Comparison of ENCODE assay signal across 20 cellular contexts in genomic region chr18:47249602-47250001, GRCh38. TPM values are rescaled to one million over a fixed set of nuclear protein-coding genes. Genes with fewer than 3 reads are reported as not detected.
A peak's percentile ranks its signal among the peaks of the same experiment; 100 is the strongest.
DNase-seq lines count a peak whose midpoint lies in the region; ATAC-seq and TF ChIP-seq lines count a peak whose summit lies in the region.
"Had no signal": no experiment of that assay in that cellular context is flagged by ENCODE, and none has a peak within 500 bp of the region (broad histone marks: within the 10 kb centered on the region; RNA-seq: fewer than 3 reads in every experiment).

No MANE protein-coding gene starts in this region.

- H3K9me3 ChIP-seq in vagina, result no peaks in the 10 kb centered on the region

- H3K36me3 ChIP-seq in vagina, result no peaks in the 10 kb centered on the region
- H3K36me3 ChIP-seq: BLaER1 treated with 17β-estradiol and CSF1 and Interleukin-3, amounts not matched to agents 10 nM and 100 nM had no signal

- TF ChIP-seq POLR2A in vagina (IDR thresholded peaks at IDR 0.05), result no peak

- no peak for TF ChIP-seq CTCF in vagina (IDR thresholded peaks at IDR 0.05)

- no peak overlapping the region for H3K27ac ChIP-seq in vagina
- H3K27ac ChIP-seq: 22Rv1; BLaER1 treated with 17β-estradiol and CSF1 and Interleukin-3, amounts not matched to agents 10 nM and 100 nM had no signal

- intact Hi-C loops in vagina (cut with DNase I), result no loop called here

- DNase-seq in NCI-H510A treated with DMSO at 0.1 percent for 48 hours (lab: John Stamatoyannopoulos, UW) (peak; percentile 20), NCI-H510A (lab: John Stamatoyannopoulos, UW) (no peak), retina (peak; percentile 65), NCI-H2196 (lab: John Stamatoyannopoulos, UW; ENCODE audit: unreplicated experiment) (no peak), vagina (ENCODE audit: extremely low spot score in 2 of 2) (no peak)
- no peak for DNase-seq in activated T-cell treated with anti-CD3 and anti-CD28 coated beads, Interleukin-2, amount 50 U/mL, for 72 hours
- DNase-seq in activated T-cell treated with anti-CD3 and anti-CD28 coated beads, Interleukin-2, amount 50 U/mL, for 1 hour, result no peak
- DNase-seq: Calu3; CD8-positive, alpha-beta T cell; DMS79 treated with DMSO at 0.1 percent for 48 hours; GF-D8; HFFc6 had no signal

- H3K4me1 Mint-ChIP-seq in activated T-cell treated with anti-CD3 and anti-CD28 coated beads, Interleukin-2, amount 50 U/mL, for 72 hours (ENCODE audit: low read depth), result peaks cover 24% of the 10 kb centered on the region

- peaks cover 80% of the 10 kb centered on the region for H3K27me3 Mint-ChIP-seq in activated T-cell treated with anti-CD3 and anti-CD28 coated beads, Interleukin-2, amount 50 U/mL, for 72 hours (ENCODE audit: low read depth)

- no peak overlapping the region for H3K4me3 Mint-ChIP-seq in activated T-cell treated with anti-CD3 and anti-CD28 coated beads, Interleukin-2, amount 50 U/mL, for 72 hours
- H3K4me3 Mint-ChIP-seq: B cell; CD8-positive, alpha-beta T cell; HFFc6 had no signal

- H3K9me3 Mint-ChIP-seq in activated T-cell treated with anti-CD3 and anti-CD28 coated beads, Interleukin-2, amount 50 U/mL, for 72 hours, result peaks cover 0 to 2% of the 10 kb centered on the region in 2 donors
- H3K9me3 Mint-ChIP-seq: CD8-positive, alpha-beta T cell had no signal

- no peak overlapping the region for H3K4me3 ChIP-seq in vagina
- H3K4me3 ChIP-seq: BLaER1 treated with 17β-estradiol and CSF1 and Interleukin-3, amounts not matched to agents 10 nM and 100 nM had no signal

- ATAC-seq in activated T-cell treated with anti-CD3 and anti-CD28 coated beads, Interleukin-2, amount 50 U/mL, for 72 hours (replicated peaks in 1 of 2), result no peak
- ATAC-seq: CD8-positive, alpha-beta T cell; HCT116; HepG2 had no signal

- peaks cover 8 to 9% of the 10 kb centered on the region in 2 donors for H3K36me3 Mint-ChIP-seq in activated T-cell treated with anti-CD3 and anti-CD28 coated beads, Interleukin-2, amount 50 U/mL, for 72 hours (ENCODE audit: insufficient read depth in 2 of 2)
- H3K36me3 Mint-ChIP-seq: CD8-positive, alpha-beta T cell; IgD-negative memory B cell had no signal

- H3K27me3 ChIP-seq in vagina, result peaks cover 9% of the 10 kb centered on the region

- H3K4me1 ChIP-seq in vagina, result no peaks in the 10 kb centered on the region
- H3K4me1 ChIP-seq: BLaER1 treated with 17β-estradiol and CSF1 and Interleukin-3, amounts not matched to agents 10 nM and 100 nM had no signal

- H3K27ac Mint-ChIP-seq in activated T-cell treated with anti-CD3 and anti-CD28 coated beads, Interleukin-2, amount 50 U/mL, for 72 hours, result peak overlapping the region; percentile 75
- H3K27ac Mint-ChIP-seq: B cell; CD8-positive, alpha-beta T cell; GM23338; HFFc6 had no signal

RNA-seq across cellular contexts. Expression of gene SKOR2, which starts 1.9 kb away (rescaled TPM):
- total RNA-seq in activated T-cell treated with anti-CD3 and anti-CD28 coated beads, Interleukin-2, amount 50 U/mL, for 72 hours, result under 1 TPM; 0.30 to 0.70 TPM
- total RNA-seq in vagina, result not detected
- total RNA-seq: A673; B cell; Calu3; CD8-positive, alpha-beta T cell; HepG2; HFFc6 had no signal

Comparison
In these comparisons a context has a peak if more than half of its experiments do, and no peak if none do; other contexts are left out.
1. DNase-seq: peak in NCI-H510A treated with DMSO at 0.1 percent for 48 hours (single experiment) and retina (single experiment); none in NCI-H510A (single experiment), activated T-cell treated with anti-CD3 and anti-CD28 coated beads, Interleukin-2, amount 50 U/mL, for 72 hours (0 of 2), activated T-cell treated with anti-CD3 and anti-CD28 coated beads, Interleukin-2, amount 50 U/mL, for 1 hour (single experiment), NCI-H2196 (single experiment) and vagina (0 of 2).